33 cellular contexts compared by ENCODE assay signal in the genomic region with DNA sequence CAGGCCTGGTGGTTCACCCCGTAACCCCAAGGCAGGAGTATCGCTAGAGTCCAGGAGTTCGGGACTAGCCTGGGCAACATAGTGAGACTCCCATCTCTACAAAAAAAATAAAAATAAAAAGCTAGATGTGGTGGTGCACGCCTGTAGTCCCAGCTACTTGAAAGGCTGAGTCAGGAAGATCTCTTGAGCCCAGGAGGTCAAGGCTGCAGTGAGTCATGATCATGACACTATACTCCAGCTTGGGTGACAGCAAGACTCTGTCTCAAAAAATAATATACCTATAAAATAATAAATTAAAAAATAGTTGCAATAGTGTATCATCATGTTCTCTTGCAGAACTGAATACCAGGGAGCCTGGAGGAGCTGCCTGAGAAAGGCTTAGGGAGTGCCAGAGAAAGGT. TPM values are rescaled to one million over a fixed set of nuclear protein-coding genes. Genes with fewer than 3 reads are reported as not detected.
DNase-seq lines count a peak whose midpoint lies in the region; ATAC-seq, FAIRE-seq and TF ChIP-seq lines count a peak whose summit lies in the region.
"Had no signal": no experiment of that assay in that cellular context is flagged by ENCODE, and none has a peak within 500 bp of the region (broad histone marks: within the 10 kb centered on the region; RNA-seq: fewer than 3 reads in every experiment).

No MANE protein-coding gene starts in this region.

- H2BK15ac ChIP-seq in mesenchymal stem cell (ENCODE audit: low read depth, poor library complexity, severe bottlenecking): no peak overlapping the region

- H3K27me3 ChIP-seq in endodermal cell (ENCODE audit: control insufficient read depth, insufficient read depth, low read length, poor library complexity, severe bottlenecking): no peaks in the 10 kb centered on the region
- H3K27me3 ChIP-seq in mesenchymal stem cell (ENCODE audit: control insufficient read depth in 1 of 2, insufficient read depth in 1 of 2, low read length in 2 of 2): no peaks in the 10 kb centered on the region
- H3K27me3 ChIP-seq: BLaER1 treated with 17β-estradiol and CSF1 and Interleukin-3, amounts not matched to agents 10 nM and 100 nM; body of pancreas; left lung; neutrophil; uterus had no signal

- DNase-seq in HCEC 1CT: peak; percentile 55
- DNase-seq in RCC 7860 (ENCODE audit: low spot score): no peak
- DNase-seq in endodermal cell: peak; percentile 15
- DNase-seq in mesenchymal stem cell: peak; percentile 61
- no peak for DNase-seq in ecto neural progenitor cell (ENCODE audit: low spot score)
- no peak for DNase-seq in NCI-H2081 (lab: John Stamatoyannopoulos, UW)
- DNase-seq in T-helper 9 cell: no peak
- DNase-seq: activated CD4-positive, CD25-positive, alpha-beta regulatory T cell; activated CD8-positive, alpha-beta T cell treated with anti-CD3 and anti-CD28 coated beads for 36 hours; activated naive CD8-positive, alpha-beta T cell treated with anti-CD3 and anti-CD28 coated beads, Interleukin-2, amount 50 U/mL, for 24 hours; body of pancreas; Caco-2; DND-41; effector CD8-positive, alpha-beta T cell; hypothalamus; immature natural killer cell; left lung; mesendoderm; NCI-H1048; NCI-H1694; NCI-H2171 treated with DMSO at 0.1 percent for 48 hours; NCI-H510A treated with DMSO at 0.1 percent for 48 hours; uterus had no signal

- H3K4me1 ChIP-seq in endodermal cell (ENCODE audit: control insufficient read depth, insufficient read depth, low read length): no peaks in the 10 kb centered on the region
- no peaks in the 10 kb centered on the region for H3K4me1 ChIP-seq in mesenchymal stem cell (ENCODE audit: control insufficient read depth, insufficient read depth, low read depth, low read length)
- H3K4me1 ChIP-seq: body of pancreas, Caco-2, left lung, prostate gland, uterus had no signal

- no peak overlapping the region for H3K4me3 ChIP-seq in endodermal cell (ENCODE audit: low read length)
- no peak overlapping the region for H3K4me3 ChIP-seq in mesenchymal stem cell (ENCODE audit: insufficient read depth in 1 of 2, low read depth in 1 of 2, low read length in 2 of 2)
- H3K4me3 ChIP-seq: BLaER1 treated with 17β-estradiol and CSF1 and Interleukin-3, amounts not matched to agents 10 nM and 100 nM; body of pancreas; GM12878; left lung; prostate gland; thoracic aorta; uterus had no signal

- H4K91ac ChIP-seq in mesenchymal stem cell (ENCODE audit: low read length): no peak overlapping the region

- no peak overlapping the region for H2AK5ac ChIP-seq in mesenchymal stem cell (ENCODE audit: low read length, severe bottlenecking)

- H3K9me3 ChIP-seq in endodermal cell (ENCODE audit: control insufficient read depth, low read length): no peaks in the 10 kb centered on the region
- no peaks in the 10 kb centered on the region for H3K9me3 ChIP-seq in mesenchymal stem cell (ENCODE audit: control insufficient read depth, low read length)
- H3K9me3 ChIP-seq: BLaER1 treated with 17β-estradiol and CSF1 and Interleukin-3, amounts not matched to agents 10 nM and 100 nM; body of pancreas; Caco-2; left lung; neutrophil; prostate gland; thoracic aorta; uterus had no signal

- WGBS in endodermal cell (ENCODE audit: insufficient coverage in 1 of 2, insufficient read length in 1 of 2), 2 experiments: 95 to 100% methylated on average over 1 to 4 of the region's 4 CpGs
- 94% methylated on average over 3 of the region's 4 CpGs for WGBS in mesenchymal stem cell

- no peak overlapping the region for H2BK12ac ChIP-seq in mesenchymal stem cell (ENCODE audit: low read length in 2 of 2)

- H2AFZ ChIP-seq in mesenchymal stem cell (ENCODE audit: low read depth, low read length): no peak overlapping the region

- no peaks in the 10 kb centered on the region for H3K27me3 Mint-ChIP-seq in endodermal cell (ENCODE audit: insufficient read depth)
- H3K27me3 Mint-ChIP-seq: activated CD8-positive, alpha-beta T cell treated with anti-CD3 and anti-CD28 coated beads for 36 hours; activated naive CD8-positive, alpha-beta T cell treated with anti-CD3 and anti-CD28 coated beads, Interleukin-2, amount 50 U/mL, for 24 hours; stimulated activated naive CD8-positive, alpha-beta T cell treated with anti-CD3 and anti-CD28 coated beads, Interleukin-15, Interleukin-2, amounts not matched to agents 100 ng/mL and 50 ng/mL, for 24 hours had no signal

- H4K8ac ChIP-seq in mesenchymal stem cell (ENCODE audit: low read length): no peak overlapping the region

- peaks cover 76% of the 10 kb centered on the region for H3K36me3 Mint-ChIP-seq in endodermal cell (ENCODE audit: low read depth)

- H3K18ac ChIP-seq in mesenchymal stem cell (ENCODE audit: low read depth in 1 of 2, low read length in 2 of 2): no peak overlapping the region

- H3K79me1 ChIP-seq in mesenchymal stem cell (replicated peaks; ENCODE audit: low read length, poor library complexity, severe bottlenecking): peaks cover 31% of the 10 kb centered on the region

- no peak overlapping the region for H3K27ac Mint-ChIP-seq in endodermal cell
- H3K27ac Mint-ChIP-seq: activated naive CD8-positive, alpha-beta T cell treated with anti-CD3 and anti-CD28 coated beads, Interleukin-2, amount 50 U/mL, for 24 hours; immature natural killer cell; stimulated activated naive CD8-positive, alpha-beta T cell treated with anti-CD3 and anti-CD28 coated beads, Interleukin-15, Interleukin-2, amounts not matched to agents 100 ng/mL and 50 ng/mL, for 24 hours had no signal

- no peak overlapping the region for H3K9ac ChIP-seq in endodermal cell (ENCODE audit: extremely low read depth, low read length, poor library complexity, severe bottlenecking)
- no peak overlapping the region for H3K9ac ChIP-seq in mesenchymal stem cell (ENCODE audit: low read length)
- H3K9ac ChIP-seq: BLaER1 treated with 17β-estradiol and CSF1 and Interleukin-3, amounts not matched to agents 10 nM and 100 nM had no signal

- no peak overlapping the region for H2BK120ac ChIP-seq in mesenchymal stem cell (ENCODE audit: low read depth, low read length)

- H3K14ac ChIP-seq in mesenchymal stem cell (ENCODE audit: low read length in 2 of 2): no peak overlapping the region

- H3K4me1 Mint-ChIP-seq in endodermal cell: no peaks in the 10 kb centered on the region

- no peaks in the 10 kb centered on the region for H3K9me3 Mint-ChIP-seq in endodermal cell
- H3K9me3 Mint-ChIP-seq: activated CD8-positive, alpha-beta T cell treated with anti-CD3 and anti-CD28 coated beads for 36 hours; activated naive CD8-positive, alpha-beta T cell treated with anti-CD3 and anti-CD28 coated beads, Interleukin-2, amount 50 U/mL, for 24 hours; immature natural killer cell; stimulated activated naive CD8-positive, alpha-beta T cell treated with anti-CD3 and anti-CD28 coated beads, Interleukin-15, Interleukin-2, amounts not matched to agents 100 ng/mL and 50 ng/mL, for 24 hours had no signal

- H3K36me3 ChIP-seq in endodermal cell (ENCODE audit: control insufficient read depth, insufficient read depth, low read length) (peaks cover 72% of the 10 kb centered on the region), mesenchymal stem cell (ENCODE audit: control insufficient read depth in 1 of 2, insufficient read depth in 2 of 2, low read depth in 1 of 2, low read length in 2 of 2) (peaks cover 62 to 79% of the 10 kb centered on the region in 2 experiments)
- H3K36me3 ChIP-seq: prostate gland, uterus had no signal

- H3K4me3 Mint-ChIP-seq in endodermal cell: no peak overlapping the region
- H3K4me3 Mint-ChIP-seq: activated CD8-positive, alpha-beta T cell treated with anti-CD3 and anti-CD28 coated beads for 36 hours; activated naive CD8-positive, alpha-beta T cell treated with anti-CD3 and anti-CD28 coated beads, Interleukin-2, amount 50 U/mL, for 24 hours; immature natural killer cell; stimulated activated naive CD8-positive, alpha-beta T cell treated with anti-CD3 and anti-CD28 coated beads, Interleukin-15, Interleukin-2, amounts not matched to agents 100 ng/mL and 50 ng/mL, for 24 hours had no signal

- no peak overlapping the region for H3K23ac ChIP-seq in mesenchymal stem cell (ENCODE audit: low read length in 2 of 2)

- no peak overlapping the region for H2BK5ac ChIP-seq in mesenchymal stem cell (ENCODE audit: low read depth, low read length, poor library complexity, severe bottlenecking)

- H3K27ac ChIP-seq in endodermal cell (ENCODE audit: low read depth, low read length) (no peak overlapping the region), mesenchymal stem cell (ENCODE audit: low read length, poor library complexity, severe bottlenecking) (no peak overlapping the region)
- H3K27ac ChIP-seq: body of pancreas, HL-60, left lung, neutrophil, prostate gland, thoracic aorta, uterus had no signal

- peak; percentile 50 for FAIRE-seq in RCC 7860 (lab: Jason Lieb, UNC)
- FAIRE-seq: GM12878, HepG2 had no signal

- no peak for ATAC-seq in HG02870 (IDR thresholded peaks at IDR 0.05; ENCODE audit: unreplicated experiment)
- ATAC-seq: activated CD8-positive, alpha-beta T cell treated with anti-CD3 and anti-CD28 coated beads for 36 hours; activated naive CD8-positive, alpha-beta T cell treated with anti-CD3 and anti-CD28 coated beads, Interleukin-2, amount 50 U/mL, for 24 hours; body of pancreas; esophagus mucosa; GM12878; HepG2; left lung had no signal

- no peak for TF ChIP-seq CTCF in endodermal cell (conservative IDR thresholded peaks at IDR 0.05)

- no peak overlapping the region for H3K4ac ChIP-seq in mesenchymal stem cell (ENCODE audit: low read depth in 1 of 2, low read length in 2 of 2)

- no peak overlapping the region for H3K4me2 ChIP-seq in mesenchymal stem cell (ENCODE audit: low read length, poor library complexity, severe bottlenecking)
- H3K4me2 ChIP-seq: BLaER1 treated with 17β-estradiol and CSF1 and Interleukin-3, amounts not matched to agents 10 nM and 100 nM had no signal

RNA-seq across cellular contexts. Expression of a gene that starts 19.9 kb away (rescaled TPM):
- 10 to 100 TPM; 11.0 to 20.3 TPM for total RNA-seq in endodermal cell
- polyA plus RNA-seq in endodermal cell (2013, experiment 1 of 2): 26.6 TPM
- polyA plus RNA-seq in endodermal cell (2013, experiment 2 of 2): 25.9 TPM
- polyA plus RNA-seq in mesenchymal stem cell (2013, experiment 1 of 2): 13.7 TPM
- 13.0 TPM for polyA plus RNA-seq in mesenchymal stem cell (2013, experiment 2 of 2)

RNA-seq across cellular contexts. Expression of a gene that starts 39.2 kb away (rescaled TPM):
- total RNA-seq in endodermal cell: 100 to 1,000 TPM; 201 to 235 TPM
- polyA plus RNA-seq in endodermal cell (2013, experiment 1 of 2): 307 TPM
- 280 TPM for polyA plus RNA-seq in endodermal cell (2013, experiment 2 of 2)
- 111 TPM for polyA plus RNA-seq in mesenchymal stem cell (2013, experiment 1 of 2)
- 113 TPM for polyA plus RNA-seq in mesenchymal stem cell (2013, experiment 2 of 2)

RNA-seq across cellular contexts. Expression of a gene that starts 55.0 kb away (rescaled TPM):
- total RNA-seq in endodermal cell: 100 to 1,000 TPM in 1 of 2 donors, 10 to 100 TPM in 1; 95.4 to 119 TPM
- 31.9 TPM for polyA plus RNA-seq in endodermal cell (2013, experiment 1 of 2)
- polyA plus RNA-seq in endodermal cell (2013, experiment 2 of 2): 33.0 TPM
- polyA plus RNA-seq in mesenchymal stem cell (2013, experiment 1 of 2): 30.2 TPM
- polyA plus RNA-seq in mesenchymal stem cell (2013, experiment 2 of 2): 28.7 TPM

Comparison
In these comparisons a context has a peak if more than half of its experiments do, and no peak if none do; other contexts are left out.
1. DNase-seq: peak in HCEC 1CT (single experiment), endodermal cell (single experiment) and mesenchymal stem cell (single experiment); none in RCC 7860 (single experiment), ecto neural progenitor cell (single experiment), NCI-H2081 (0 of 2) and T-helper 9 cell (single experiment).